In the genomic region with DNA sequence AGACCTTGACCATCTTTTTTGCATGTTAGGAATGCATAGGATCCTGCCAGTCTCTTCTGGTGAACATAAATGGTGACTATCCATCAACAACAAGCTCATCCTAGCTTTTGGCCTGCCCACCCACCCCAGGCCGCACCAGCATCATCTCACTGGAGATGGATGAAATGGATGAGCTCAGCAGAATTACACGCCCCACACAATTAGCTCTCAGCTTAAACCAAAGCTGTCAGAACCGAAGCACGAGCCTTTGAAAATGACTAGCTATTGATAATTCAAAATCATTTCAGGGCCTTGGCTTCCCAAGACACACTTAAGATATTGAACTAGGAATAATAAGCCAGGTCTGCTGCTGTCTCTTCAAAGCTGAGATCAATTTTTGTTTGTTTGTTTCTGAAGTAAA, we compare ENCODE assay signal across 24 cellular contexts.
DNase-seq lines count a peak whose midpoint lies in the region; ATAC-seq, FAIRE-seq and TF ChIP-seq lines count a peak whose summit lies in the region.
"Had no signal": no experiment of that assay in that cellular context is flagged by ENCODE, and none has a peak within 500 bp of the region (broad histone marks: within the 10 kb centered on the region; RNA-seq: fewer than 3 reads in every experiment).

No MANE protein-coding gene starts in this region.

- H3K4me3 ChIP-seq in IMR-90 (ENCODE audit: insufficient read depth, low read depth, low read length) (no peak overlapping the region), K562 (no peak overlapping the region), esophagus muscularis mucosa (no peak overlapping the region)
- H3K4me3 ChIP-seq: BLaER1 treated with 17β-estradiol and CSF1 and Interleukin-3, amounts not matched to agents 10 nM and 100 nM; GM12878; GM23338 had no signal

- H3K23ac ChIP-seq in IMR-90 (ENCODE audit: low read depth, low read length): no peak overlapping the region

- intact Hi-C loops in IMR-90 (cut with micrococcal nuclease): no loop called here
- intact Hi-C loops in K562 (cut with micrococcal nuclease): no loop called here
- intact Hi-C loops in esophagus muscularis mucosa (cut with DNase I): no loop called here
- intact Hi-C loops in sciatic nerve (cut with DNase I): no loop called here

- no peak overlapping the region for H3K14ac ChIP-seq in IMR-90 (replicated peaks; ENCODE audit: low read depth, low read length)

- no peak overlapping the region for H2BK120ac ChIP-seq in IMR-90 (ENCODE audit: low read depth, low read length)

- no peak for TF ChIP-seq EP300 in K562 (IDR thresholded peaks at IDR 0.05; ENCODE audit: low read length)
- no peak for TF ChIP-seq EP300 in esophagus muscularis mucosa (IDR thresholded peaks at IDR 0.05)

- 0 out of 4 replicates have a peak, but pooled peaks cover 0 to 2% of the 10 kb centered on the region in 2 experiments for H3K79me1 ChIP-seq in IMR-90 (ENCODE audit: low read depth in 1 of 2, low read length in 2 of 2)

- H3K18ac ChIP-seq in IMR-90 (ENCODE audit: low read depth, low read length): no peak overlapping the region

- H3K9me3 ChIP-seq in IMR-90 (ENCODE audit: control insufficient read depth, insufficient read depth, low read length) (peaks cover 4% of the 10 kb centered on the region; the same call in 1 of the 2 replicates), K562 (replicated peaks; ENCODE audit: control insufficient read depth, insufficient read depth, low read depth, low read length) (no peaks in the 10 kb centered on the region), esophagus muscularis mucosa (peaks cover 0 to 3% (median 0%) of the 10 kb centered on the region in 4 donors)
- H3K9me3 ChIP-seq: BE2C had no signal

- peak; percentile 26 for DNase-seq in NCI-H2227 (lab: John Stamatoyannopoulos, UW; ENCODE audit: unreplicated experiment)
- DNase-seq in NCI-H2227 treated with DMSO at 0.1 percent for 48 hours (lab: John Stamatoyannopoulos, UW): no peak
- no peak for DNase-seq in IMR-90
- no peak for DNase-seq in K562 (ENCODE audit: extremely low read depth in 1 of 4, low spot score in 3 of 4)
- peak; percentile 83 for DNase-seq in esophagus muscularis mucosa (ENCODE audit: extremely low spot score)
- DNase-seq in DMS 273 treated with DMSO at 0.1 percent for 48 hours (lab: John Stamatoyannopoulos, UW): no peak
- DNase-seq in sciatic nerve (ENCODE audit: low spot score): no peak
- DNase-seq: ACHN; AML-193; BE2C; Calu3; CD4-positive, alpha-beta T cell; CD8-positive, alpha-beta memory T cell; DMS79; EL; GDM1; H9 had no signal

- no peak overlapping the region for H3K4ac ChIP-seq in IMR-90 (ENCODE audit: low read depth, low read length)

- no peak overlapping the region for H3K56ac ChIP-seq in IMR-90 (ENCODE audit: extremely low read depth, insufficient read depth, low read length)

- H3K4me2 ChIP-seq in IMR-90 (ENCODE audit: low read depth, low read length) (no peak overlapping the region), K562 (ENCODE audit: insufficient read depth, low read length) (no peak overlapping the region)
- H3K4me2 ChIP-seq: BLaER1 treated with 17β-estradiol and CSF1 and Interleukin-3, amounts not matched to agents 10 nM and 100 nM; GM23338 had no signal

- no peaks in the 10 kb centered on the region for H3K27me3 ChIP-seq in IMR-90 (ENCODE audit: control insufficient read depth, insufficient read depth, low read length)
- H3K27me3 ChIP-seq in K562 (ENCODE audit: control insufficient read depth in 2 of 2, insufficient read depth in 2 of 2, low read length in 2 of 2): peaks cover 0 to 6% of the 10 kb centered on the region in 2 experiments; a peak in 1 of 5 replicates
- no peaks in the 10 kb centered on the region for H3K27me3 ChIP-seq in esophagus muscularis mucosa
- H3K27me3 ChIP-seq: BE2C; BLaER1 treated with 17β-estradiol and CSF1 and Interleukin-3, amounts not matched to agents 10 nM and 100 nM had no signal

- no peak overlapping the region for H4K8ac ChIP-seq in IMR-90 (ENCODE audit: low read depth in 2 of 2, low read length in 2 of 2)

- no peak overlapping the region for H2BK5ac ChIP-seq in IMR-90 (ENCODE audit: low read depth, low read length, poor library complexity, severe bottlenecking)

- H3K79me2 ChIP-seq in K562 (ENCODE audit: control insufficient read depth, insufficient read depth, low read length): no peaks in the 10 kb centered on the region

- no peak for ATAC-seq in IMR-90 (ENCODE audit: low read depth)
- ATAC-seq in K562: no peak
- no peak for ATAC-seq in HG02970 (IDR thresholded peaks at IDR 0.05; ENCODE audit: low FRiP score, unreplicated experiment)
- ATAC-seq in sciatic nerve: no peak
- ATAC-seq: GM12878, GM23338, HCT116 had no signal

- H3K4me1 ChIP-seq in IMR-90 (ENCODE audit: control insufficient read depth, insufficient read depth, low read length) (no peaks in the 10 kb centered on the region), K562 (replicated peaks in 1 of 2; ENCODE audit: control insufficient read depth in 2 of 2, insufficient read depth in 2 of 2, low read length in 2 of 2) (no peaks in the 10 kb centered on the region), esophagus muscularis mucosa (peaks cover 4 to 8% (median 6%) of the 10 kb centered on the region in 4 donors)
- H3K4me1 ChIP-seq: BE2C had no signal

- no peak overlapping the region for H4K5ac ChIP-seq in IMR-90 (ENCODE audit: low read depth, low read length)

- CTCF ChIA-PET in IMR-90 (lab: Yijun Ruan, JAX): no interaction called here
- CTCF ChIA-PET in K562 (lab: Yijun Ruan, JAX; ENCODE audit: low intra/inter-chr PET ratio): no interaction called here

- H2BK20ac ChIP-seq in IMR-90 (ENCODE audit: low read depth, low read length): no peak overlapping the region

- in situ Hi-C loops in IMR-90 (cut with MboI; ENCODE audit: low sequenced_read_pairs) (no loop called here), K562 (cut with MboI) (no loop called here)

- 0 out of 2 replicates have a peak, but pooled peaks cover 2% of the 10 kb centered on the region for H3K9me1 ChIP-seq in IMR-90 (ENCODE audit: insufficient read depth, low read length)
- no peaks in the 10 kb centered on the region for H3K9me1 ChIP-seq in K562 (ENCODE audit: control insufficient read depth, insufficient read depth, low read length)

- TF ChIP-seq CTCF in IMR-90 (conservative IDR thresholded peaks at IDR 0.05; ENCODE audit: low read depth, low read length) (no peak), K562 (IDR thresholded peaks at IDR 0.05 in 2 of 3, conservative IDR thresholded peaks at IDR 0.05 in 1 of 3; ENCODE audit: insufficient read depth in 2 of 3, low read depth in 1 of 3, low read length in 3 of 3) (no peak), esophagus muscularis mucosa (IDR thresholded peaks at IDR 0.05) (no peak)

- H3K9ac ChIP-seq in IMR-90 (ENCODE audit: low read depth, low read length): no peak overlapping the region
- no peak overlapping the region for H3K9ac ChIP-seq in K562 (ENCODE audit: insufficient read depth in 1 of 2, low read depth in 2 of 2, low read length in 2 of 2)
- H3K9ac ChIP-seq: BLaER1 treated with 17β-estradiol and CSF1 and Interleukin-3, amounts not matched to agents 10 nM and 100 nM had no signal

- H3K36me3 ChIP-seq in IMR-90 (ENCODE audit: control insufficient read depth, insufficient read depth, low read length) (peaks cover 15% of the 10 kb centered on the region), K562 (ENCODE audit: control insufficient read depth, insufficient read depth, low read length) (no peaks in the 10 kb centered on the region), esophagus muscularis mucosa (peaks cover 0 to 39% (median 21%) of the 10 kb centered on the region in 4 donors)

- WGBS in IMR-90 (ENCODE audit: extremely low coverage in 2 of 2, insufficient read length in 1 of 2), 2 experiments: no CpG with 5 or more reads among the region's 4 CpGs
- WGBS in K562 (ENCODE audit: insufficient coverage, low coverage, missing lambda C conversion rate): 2% methylated on average over 4 of the region's 4 CpGs
- WGBS in esophagus muscularis mucosa: 98% methylated on average over 4 of the region's 4 CpGs

- H3K27ac ChIP-seq in IMR-90 (ENCODE audit: insufficient read depth, low read length): no peak overlapping the region
- no peak overlapping the region for H3K27ac ChIP-seq in K562 (ENCODE audit: extremely low read depth, low read depth, low read length)
- no peak overlapping the region for H3K27ac ChIP-seq in esophagus muscularis mucosa (replicated peaks in 1 of 4)
- H3K27ac ChIP-seq: 22Rv1; BLaER1 treated with 17β-estradiol and CSF1 and Interleukin-3, amounts not matched to agents 10 nM and 100 nM had no signal

- no peak overlapping the region for H4K91ac ChIP-seq in IMR-90 (ENCODE audit: insufficient read depth, low read depth, low read length)

- dilution Hi-C loops in IMR-90 (cut with HindIII; ENCODE audit: low sequenced_read_pairs, unreplicated experiment): no loop called here

- H2BK15ac ChIP-seq in IMR-90 (ENCODE audit: low read depth, low read length): no peak overlapping the region

- no peak overlapping the region for H2AFZ ChIP-seq in IMR-90 (replicated peaks; ENCODE audit: low read length, poor library complexity)
- H2AFZ ChIP-seq in K562 (ENCODE audit: low read depth, low read length): no peak overlapping the region
- H2AFZ ChIP-seq: GM23338 had no signal

- no peak overlapping the region for H2AK5ac ChIP-seq in IMR-90 (ENCODE audit: low read depth, low read length)

- FAIRE-seq in K562 (lab: Jason Lieb, UNC): no peak
- FAIRE-seq: A204.1, GM12878 had no signal

- BruUV-seq in IMR-90 (replicated peaks; lab: Mats Ljungman, UMichigan) (no TSS peak), K562 (replicated peaks; lab: Mats Ljungman, UMichigan) (no TSS peak)

- TF ChIP-seq POLR2A in IMR-90 (IDR thresholded peaks at IDR 0.05; ENCODE audit: low read depth, low read length): no peak
- no peak for TF ChIP-seq POLR2A in K562 (conservative IDR thresholded peaks at IDR 0.05)
- no peak for TF ChIP-seq POLR2A in esophagus muscularis mucosa (IDR thresholded peaks at IDR 0.05; ENCODE audit: low read depth)

- H4K20me1 ChIP-seq in IMR-90 (ENCODE audit: insufficient read depth, low read length) (no peaks in the 10 kb centered on the region), K562 (replicated peaks; ENCODE audit: control insufficient read depth, insufficient read depth, low read length) (no peaks in the 10 kb centered on the region)
- H4K20me1 ChIP-seq: BLaER1 treated with 17β-estradiol and CSF1 and Interleukin-3, amounts not matched to agents 10 nM and 100 nM had no signal

- H2AK9ac ChIP-seq in IMR-90 (replicated peaks; ENCODE audit: low read depth, low read length, poor library complexity): no peak overlapping the region

- TF ChIP-seq RAD21 in IMR-90 (IDR thresholded peaks at IDR 0.05; ENCODE audit: low read length) (no peak), K562 (CRISPR knock-in tag; conservative IDR thresholded peaks at IDR 0.05 in 1 of 2, IDR thresholded peaks at IDR 0.05 in 1 of 2) (no peak)

- POLR2A ChIA-PET in IMR-90 (lab: Charles Lee; ENCODE audit: unreplicated experiment) (no interaction called here), K562 (lab: Yijun Ruan, JAX) (interaction anchor here (0.6 kb wide), 1 partner anchor 125 kb away, joined by 3 read pairs; no protein-coding TSS in a partner anchor)

TF ChIP-seq in IMR-90, 13 proteins besides CTCF, POLR2A, EP300 and RAD21 (continues in another document):
- TF ChIP-seq MXI1 (IDR thresholded peaks at IDR 0.05; ENCODE audit: borderline replicate concordance, low read depth, low read length): no peak

TF ChIP-seq in K562, 482 proteins besides CTCF, POLR2A, EP300 and RAD21 (continues in another document):
- TF ChIP-seq MAFG (tag; conservative IDR thresholded peaks at IDR 0.05) (0 out of 2 replicates have a peak, but pooled peaks have one; percentile 31), MAFF (IDR thresholded peaks at IDR 0.05; ENCODE audit: low read length) (peak; percentile 21; the same call in 1 of the 2 replicates)

Comparison
In these comparisons a context has a peak if more than half of its experiments do, and no peak if none do; other contexts are left out.
1. DNase-seq: peak in NCI-H2227 (single experiment) and esophagus muscularis mucosa (single experiment); none in NCI-H2227 treated with DMSO at 0.1 percent for 48 hours (single experiment), IMR-90 (single experiment), K562 (0 of 4), DMS 273 treated with DMSO at 0.1 percent for 48 hours (single experiment) and sciatic nerve (single experiment).